28 cellular contexts compared by ENCODE assay signal in the genomic region with DNA sequence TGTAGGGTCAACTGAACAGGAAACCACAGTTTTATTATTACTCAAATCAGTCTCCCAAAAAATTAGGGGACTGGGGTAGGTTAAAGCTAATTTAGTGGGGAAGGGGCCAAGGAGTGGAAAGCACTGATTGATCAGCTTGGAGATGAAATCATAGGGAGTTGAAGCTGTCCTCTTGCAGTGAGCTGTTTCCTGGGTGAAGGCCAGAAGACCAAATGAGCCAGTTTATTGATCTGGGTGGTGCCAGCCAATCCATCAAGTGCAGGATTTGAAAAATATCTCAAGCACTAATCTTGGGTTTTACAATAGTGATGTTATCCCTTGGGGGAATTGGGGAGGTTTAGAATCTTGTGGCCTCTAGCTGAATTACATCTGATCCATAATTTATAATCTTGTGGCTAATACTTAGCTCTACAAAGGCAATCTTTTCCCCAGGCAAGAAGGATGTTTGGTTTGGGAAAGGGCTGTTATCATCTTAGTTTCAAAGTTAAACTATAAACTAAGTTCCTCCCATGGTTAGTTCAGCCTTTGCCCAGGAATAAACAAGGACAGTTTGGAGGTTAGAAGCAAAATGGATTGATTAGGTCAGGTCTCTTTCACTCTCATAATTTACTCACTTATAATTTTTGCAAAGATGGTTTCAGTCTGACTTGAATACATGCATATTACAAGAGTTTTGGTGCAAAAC.
"Had no signal": no experiment of that assay in that cellular context is flagged by ENCODE, and none has a peak within 500 bp of the region (broad histone marks: within the 10 kb centered on the region; RNA-seq: fewer than 3 reads in every experiment).

No MANE protein-coding gene starts in this region.

- H3K4me2 ChIP-seq: neural progenitor cell had no signal

- H3K4me1 ChIP-seq: parathyroid adenoma, psoas muscle, sigmoid colon, stomach, thyroid gland, tibial nerve, upper lobe of left lung, vagina had no signal

- H3K9ac ChIP-seq: neural progenitor cell, parathyroid adenoma had no signal

- H3K27ac ChIP-seq: neural progenitor cell, ovary, parathyroid adenoma, psoas muscle, sigmoid colon, stomach, thoracic aorta, thyroid gland, tibial nerve, upper lobe of left lung, vagina had no signal

- ATAC-seq: naive thymus-derived CD8-positive, alpha-beta T cell; natural killer cell treated with Interleukin-12 subunit alpha and Interleukin-12 subunit beta and Interleukin-15 and Interleukin-18, amount 100 ng/mL, for 72 hours; psoas muscle; right cardiac atrium; stimulated activated effector memory CD8-positive, alpha-beta T cell treated with anti-CD3 and anti-CD28 coated beads, Interleukin-12 subunit alpha, Interleukin-12 subunit beta, amount 100 ng/mL, for 72 hours; stimulated activated naive B cell treated with anti-CD40 and anti-IgM and Interleukin-4, amounts not matched to agents 10 μg/mL and 1 μg/mL and 100 μg/mL, for 72 hours had no signal

- H3K4me1 Mint-ChIP-seq: naive thymus-derived CD8-positive, alpha-beta T cell; neural progenitor cell; stimulated activated effector memory CD8-positive, alpha-beta T cell treated with anti-CD3 and anti-CD28 coated beads, Interleukin-12 subunit alpha, Interleukin-12 subunit beta, amount 100 ng/mL, for 72 hours; stimulated activated naive B cell treated with anti-CD40 and anti-IgM and Interleukin-4, amounts not matched to agents 10 μg/mL and 1 μg/mL and 100 μg/mL, for 72 hours had no signal

- FAIRE-seq: small intestine, urothelium cell line had no signal

- H3K36me3 ChIP-seq: neural progenitor cell, ovary, right lobe of liver, sigmoid colon, stomach, thoracic aorta, thyroid gland, tibial nerve, upper lobe of left lung, vagina had no signal

- H3K9me3 Mint-ChIP-seq: neural progenitor cell had no signal

- DNase-seq: naive thymus-derived CD8-positive, alpha-beta T cell; occipital lobe; ovary; posterior cingulate gyrus; psoas muscle; right cardiac atrium; right lobe of liver; sigmoid colon; small intestine; stimulated activated CD4-positive, alpha-beta T cell treated with anti-CD3 and anti-CD28 coated beads, Interleukin-15, amount 100 ng/mL, for 24 hours; stimulated activated CD4-positive, alpha-beta T cell treated with anti-CD3 and anti-CD28 coated beads, Interleukin-2, amount 100 ng/mL, for 24 hours; stimulated activated CD4-positive, alpha-beta T cell treated with anti-CD3 and anti-CD28 coated beads, Interleukin-2, amount 100 ng/mL, for 48 hours; stimulated activated CD4-positive, alpha-beta T cell treated with anti-CD3 and anti-CD28 coated beads, Interleukin-4, amount 100 ng/mL, for 24 hours; stimulated activated naive B cell treated with anti-CD40 and anti-IgM and Interleukin-4, amounts not matched to agents 10 μg/mL and 1 μg/mL and 100 μg/mL, for 72 hours; stimulated activated naive CD4-positive, alpha-beta T cell treated with Interleukin-2 at 50 U/mL for 16 hours; stomach; thyroid gland; upper lobe of left lung had no signal

- H3K4me3 ChIP-seq: neural progenitor cell, ovary, psoas muscle, right lobe of liver, sigmoid colon, stomach, thoracic aorta, thyroid gland, tibial nerve, upper lobe of left lung, vagina had no signal

- H3K27me3 ChIP-seq: neural progenitor cell, ovary, right lobe of liver, sigmoid colon, stomach, thyroid gland, tibial nerve, upper lobe of left lung, vagina had no signal

- H2AFZ ChIP-seq: neural progenitor cell, parathyroid adenoma had no signal

- H3K27me3 Mint-ChIP-seq: natural killer cell treated with Interleukin-12 subunit alpha and Interleukin-12 subunit beta and Interleukin-15 and Interleukin-18, amount 100 ng/mL, for 72 hours; progenitor cell of endocrine pancreas; stimulated activated naive B cell treated with anti-CD40 and anti-IgM and Interleukin-4, amounts not matched to agents 10 μg/mL and 1 μg/mL and 100 μg/mL, for 72 hours; stimulated activated naive CD8-positive, alpha-beta T cell treated with anti-CD3 and anti-CD28 coated beads, Interleukin-15, Interleukin-2, amounts not matched to agents 100 ng/mL and 50 ng/mL, for 24 hours had no signal

- H3K79me2 ChIP-seq: parathyroid adenoma had no signal

- H3K36me3 Mint-ChIP-seq: naive thymus-derived CD8-positive, alpha-beta T cell; natural killer cell treated with Interleukin-12 subunit alpha and Interleukin-12 subunit beta and Interleukin-15 and Interleukin-18, amount 100 ng/mL, for 72 hours; neural progenitor cell; stimulated activated effector memory CD8-positive, alpha-beta T cell treated with anti-CD3 and anti-CD28 coated beads, Interleukin-12 subunit alpha, Interleukin-12 subunit beta, amount 100 ng/mL, for 72 hours; stimulated activated naive B cell treated with anti-CD40 and anti-IgM and Interleukin-4, amounts not matched to agents 10 μg/mL and 1 μg/mL and 100 μg/mL, for 72 hours had no signal

- H3K9me3 ChIP-seq: psoas muscle, right lobe of liver, thoracic aorta, thyroid gland, vagina had no signal

- H3K27ac Mint-ChIP-seq: naive thymus-derived CD8-positive, alpha-beta T cell; natural killer cell treated with Interleukin-12 subunit alpha and Interleukin-12 subunit beta and Interleukin-15 and Interleukin-18, amount 100 ng/mL, for 72 hours; neural progenitor cell; progenitor cell of endocrine pancreas; stimulated activated effector memory CD8-positive, alpha-beta T cell treated with anti-CD3 and anti-CD28 coated beads, Interleukin-12 subunit alpha, Interleukin-12 subunit beta, amount 100 ng/mL, for 72 hours; stimulated activated naive B cell treated with anti-CD40 and anti-IgM and Interleukin-4, amounts not matched to agents 10 μg/mL and 1 μg/mL and 100 μg/mL, for 72 hours; stimulated activated naive CD8-positive, alpha-beta T cell treated with anti-CD3 and anti-CD28 coated beads, Interleukin-15, Interleukin-2, amounts not matched to agents 100 ng/mL and 50 ng/mL, for 24 hours had no signal

- H3K4me3 Mint-ChIP-seq: naive thymus-derived CD8-positive, alpha-beta T cell; natural killer cell treated with Interleukin-12 subunit alpha and Interleukin-12 subunit beta and Interleukin-15 and Interleukin-18, amount 100 ng/mL, for 72 hours; neural progenitor cell; stimulated activated effector memory CD8-positive, alpha-beta T cell treated with anti-CD3 and anti-CD28 coated beads, Interleukin-12 subunit alpha, Interleukin-12 subunit beta, amount 100 ng/mL, for 72 hours; stimulated activated naive B cell treated with anti-CD40 and anti-IgM and Interleukin-4, amounts not matched to agents 10 μg/mL and 1 μg/mL and 100 μg/mL, for 72 hours; stimulated activated naive CD8-positive, alpha-beta T cell treated with anti-CD3 and anti-CD28 coated beads, Interleukin-15, Interleukin-2, amounts not matched to agents 100 ng/mL and 50 ng/mL, for 24 hours had no signal
